ENCODE assay signal across 13 cellular contexts in genomic region chr15:41487802-41488201, GRCh38. TPM values are rescaled to one million over a fixed set of nuclear protein-coding genes. Genes with fewer than 3 reads are reported as not detected.
DNase-seq lines count a peak whose midpoint lies in the region; ATAC-seq, FAIRE-seq and TF ChIP-seq lines count a peak whose summit lies in the region.
"Had no signal": no experiment of that assay in that cellular context is flagged by ENCODE, and none has a peak within 500 bp of the region (broad histone marks: within the 10 kb centered on the region; RNA-seq: fewer than 3 reads in every experiment).

No MANE protein-coding gene starts in this region.

- H3K27ac ChIP-seq in IMR-90 (ENCODE audit: insufficient read depth, low read length), result no peak overlapping the region
- H3K27ac ChIP-seq in K562 (ENCODE audit: extremely low read depth, low read depth, low read length), result no peak overlapping the region; the same call in 2 of the 3 replicates
- H3K27ac ChIP-seq: foreskin keratinocyte had no signal

- peak overlapping the region in 1 of 2 experiments; percentile 65; a peak in 2 of 4 replicates for H4K8ac ChIP-seq in IMR-90 (ENCODE audit: low read depth in 2 of 2, low read length in 2 of 2)

- peak overlapping the region; percentile 8; the same call in 1 of the 3 replicates for H2BK15ac ChIP-seq in IMR-90 (ENCODE audit: low read depth, low read length)

- TF ChIP-seq POLR2A in IMR-90 (IDR thresholded peaks at IDR 0.05; ENCODE audit: low read depth, low read length), result no peak
- no peak for TF ChIP-seq POLR2A in K562 (conservative IDR thresholded peaks at IDR 0.05)

- 0 out of 2 replicates have a peak overlapping the region, but pooled peaks have one; percentile 4 for H3K23ac ChIP-seq in IMR-90 (ENCODE audit: low read depth, low read length)

- no peak for TF ChIP-seq EP300 in K562 (IDR thresholded peaks at IDR 0.05; ENCODE audit: low read length)

- H3K79me1 ChIP-seq in IMR-90 (ENCODE audit: low read depth in 1 of 2, low read length in 2 of 2), result peaks cover 0 to 15% of the 10 kb centered on the region in 2 experiments; a peak in 2 of 4 replicates

- peak overlapping the region; percentile 85 for H3K14ac ChIP-seq in IMR-90 (replicated peaks; ENCODE audit: low read depth, low read length)

- H3K27me3 ChIP-seq in IMR-90 (ENCODE audit: control insufficient read depth, insufficient read depth, low read length), result no peaks in the 10 kb centered on the region
- no peaks in the 10 kb centered on the region for H3K27me3 ChIP-seq in K562 (ENCODE audit: control insufficient read depth in 2 of 2, insufficient read depth in 2 of 2, low read length in 2 of 2)
- H3K27me3 ChIP-seq: foreskin keratinocyte, MG63 had no signal

- no peak overlapping the region for H3K9ac ChIP-seq in IMR-90 (ENCODE audit: low read depth, low read length)
- no peak overlapping the region for H3K9ac ChIP-seq in K562 (ENCODE audit: insufficient read depth in 1 of 2, low read depth in 2 of 2, low read length in 2 of 2)

- POLR2A ChIA-PET in IMR-90 (lab: Charles Lee; ENCODE audit: unreplicated experiment) (no interaction called here), K562 (lab: Yijun Ruan, JAX) (no interaction called here)

- H3K79me2 ChIP-seq in K562 (ENCODE audit: control insufficient read depth, insufficient read depth, low read length), result no peaks in the 10 kb centered on the region

- H3K9me3 ChIP-seq in IMR-90 (ENCODE audit: control insufficient read depth, insufficient read depth, low read length) (no peaks in the 10 kb centered on the region), K562 (replicated peaks; ENCODE audit: control insufficient read depth, insufficient read depth, low read depth, low read length) (no peaks in the 10 kb centered on the region)
- H3K9me3 ChIP-seq: MG63 had no signal

- TF ChIP-seq RAD21 in IMR-90 (IDR thresholded peaks at IDR 0.05; ENCODE audit: low read length) (no peak), K562 (CRISPR knock-in tag; conservative IDR thresholded peaks at IDR 0.05 in 1 of 2, IDR thresholded peaks at IDR 0.05 in 1 of 2) (no peak)

- H3K36me3 ChIP-seq in IMR-90 (ENCODE audit: control insufficient read depth, insufficient read depth, low read length) (peaks cover 7% of the 10 kb centered on the region), K562 (ENCODE audit: control insufficient read depth, insufficient read depth, low read length) (peaks cover 5% of the 10 kb centered on the region; the same call in 2 of the 3 replicates)
- H3K36me3 ChIP-seq: MG63 had no signal

- H2AFZ ChIP-seq in IMR-90 (replicated peaks; ENCODE audit: low read length, poor library complexity) (no peak overlapping the region), K562 (ENCODE audit: low read depth, low read length) (no peak overlapping the region)

- H3K4me3 Mint-ChIP-seq in T-helper 1 cell treated with Interleukin-12 subunit alpha and Interleukin-12 subunit beta and Interleukin-4 antibody, amounts not matched to agents 30 μg/mL and 1 μg/mL, for 36 hours, result peak overlapping the region; percentile 23
- H3K4me3 Mint-ChIP-seq in natural killer cell treated with Interleukin-12 subunit alpha and Interleukin-12 subunit beta and Interleukin-15 and Interleukin-18, amount 100 ng/mL, for 72 hours, result peak overlapping the region; percentile 7
- H3K4me3 Mint-ChIP-seq: CD14-positive monocyte, HFFc6 had no signal

- H3K18ac ChIP-seq in IMR-90 (ENCODE audit: low read depth, low read length), result no peak overlapping the region

- ATAC-seq in IMR-90 (ENCODE audit: low read depth) (no peak), K562 (no peak), HG02588 (IDR thresholded peaks at IDR 0.05; ENCODE audit: unreplicated experiment) (no peak)
- ATAC-seq in natural killer cell treated with Interleukin-12 subunit alpha and Interleukin-12 subunit beta and Interleukin-15 and Interleukin-18, amount 100 ng/mL, for 72 hours, result peak in 1 of 2 donors; percentile 41
- ATAC-seq: foreskin keratinocyte had no signal

- intact Hi-C loops in IMR-90 (cut with micrococcal nuclease) (no loop called here), K562 (cut with micrococcal nuclease) (no loop called here)

- peak overlapping the region; percentile 82 for H3K4ac ChIP-seq in IMR-90 (ENCODE audit: low read depth, low read length)

- H2BK5ac ChIP-seq in IMR-90 (ENCODE audit: low read depth, low read length, poor library complexity, severe bottlenecking), result peak overlapping the region; percentile 95

- H3K4me2 ChIP-seq in IMR-90 (ENCODE audit: low read depth, low read length) (no peak overlapping the region), K562 (ENCODE audit: insufficient read depth, low read length) (no peak overlapping the region)

- H3K36me3 Mint-ChIP-seq in T-helper 1 cell treated with Interleukin-12 subunit alpha and Interleukin-12 subunit beta and Interleukin-4 antibody, amounts not matched to agents 30 μg/mL and 1 μg/mL, for 36 hours (ENCODE audit: low read depth), result peaks cover 11% of the 10 kb centered on the region
- H3K36me3 Mint-ChIP-seq in natural killer cell treated with Interleukin-12 subunit alpha and Interleukin-12 subunit beta and Interleukin-15 and Interleukin-18, amount 100 ng/mL, for 72 hours, result no peaks in the 10 kb centered on the region

- no peak overlapping the region for H3K4me3 ChIP-seq in IMR-90 (ENCODE audit: insufficient read depth, low read depth, low read length)
- H3K4me3 ChIP-seq in K562, result no peak overlapping the region
- H3K4me3 ChIP-seq: MG63 had no signal

- H3K4me1 Mint-ChIP-seq in T-helper 1 cell treated with Interleukin-12 subunit alpha and Interleukin-12 subunit beta and Interleukin-4 antibody, amounts not matched to agents 30 μg/mL and 1 μg/mL, for 36 hours (ENCODE audit: low read depth), result peaks cover 47% of the 10 kb centered on the region
- H3K4me1 Mint-ChIP-seq in natural killer cell treated with Interleukin-12 subunit alpha and Interleukin-12 subunit beta and Interleukin-15 and Interleukin-18, amount 100 ng/mL, for 72 hours (ENCODE audit: low read depth in 2 of 2), result peaks cover 40 to 47% of the 10 kb centered on the region in 2 donors

- H2BK20ac ChIP-seq in IMR-90 (ENCODE audit: low read depth, low read length), result peak overlapping the region; percentile 32

- H4K91ac ChIP-seq in IMR-90 (ENCODE audit: insufficient read depth, low read depth, low read length), result peak overlapping the region; percentile 20; the same call in 1 of the 2 replicates

- peak; percentile 21 for DNase-seq in IMR-90
- DNase-seq in K562 (ENCODE audit: extremely low read depth in 1 of 4, low spot score in 3 of 4), result no peak
- DNase-seq in natural killer cell treated with Interleukin-12 subunit alpha and Interleukin-12 subunit beta and Interleukin-15 and Interleukin-18, amount 100 ng/mL, for 72 hours (ENCODE audit: low spot score), result no peak
- DNase-seq in NCI-H1694 (lab: John Stamatoyannopoulos, UW), result no peak
- no peak for DNase-seq in SHP77 treated with DMSO at 0.1 percent for 48 hours (lab: John Stamatoyannopoulos, UW)
- DNase-seq: foreskin keratinocyte, HFFc6, MG63, NCI-H2081 treated with DMSO at 0.1 percent for 48 hours, NCI-H748 treated with DMSO at 0.1 percent for 48 hours had no signal

- in situ Hi-C loops in IMR-90 (cut with MboI; ENCODE audit: low sequenced_read_pairs) (no loop called here), K562 (cut with MboI) (no loop called here)

- H2AK5ac ChIP-seq in IMR-90 (ENCODE audit: low read depth, low read length), result peak overlapping the region; percentile 99

- peak overlapping the region; percentile 36 for H2BK120ac ChIP-seq in IMR-90 (ENCODE audit: low read depth, low read length)

- dilution Hi-C loops in IMR-90 (cut with HindIII; ENCODE audit: low sequenced_read_pairs, unreplicated experiment), result no loop called here

- H4K20me1 ChIP-seq in IMR-90 (ENCODE audit: insufficient read depth, low read length) (no peaks in the 10 kb centered on the region), K562 (replicated peaks; ENCODE audit: control insufficient read depth, insufficient read depth, low read length) (no peaks in the 10 kb centered on the region)

- peaks cover 19% of the 10 kb centered on the region for H3K4me1 ChIP-seq in IMR-90 (ENCODE audit: control insufficient read depth, insufficient read depth, low read length)
- peaks cover 8 to 15% of the 10 kb centered on the region in 2 experiments for H3K4me1 ChIP-seq in K562 (replicated peaks in 1 of 2; ENCODE audit: control insufficient read depth in 2 of 2, insufficient read depth in 2 of 2, low read length in 2 of 2)

- no peak overlapping the region for H4K5ac ChIP-seq in IMR-90 (ENCODE audit: low read depth, low read length)

- H3K9me3 Mint-ChIP-seq in T-helper 1 cell treated with Interleukin-12 subunit alpha and Interleukin-12 subunit beta and Interleukin-4 antibody, amounts not matched to agents 30 μg/mL and 1 μg/mL, for 36 hours, result no peaks in the 10 kb centered on the region
- H3K9me3 Mint-ChIP-seq in natural killer cell treated with Interleukin-12 subunit alpha and Interleukin-12 subunit beta and Interleukin-15 and Interleukin-18, amount 100 ng/mL, for 72 hours, result no peaks in the 10 kb centered on the region
- H3K9me3 Mint-ChIP-seq: HFFc6 had no signal

- peaks cover 8% of the 10 kb centered on the region for H3K27me3 Mint-ChIP-seq in T-helper 1 cell treated with Interleukin-12 subunit alpha and Interleukin-12 subunit beta and Interleukin-4 antibody, amounts not matched to agents 30 μg/mL and 1 μg/mL, for 36 hours (ENCODE audit: low read depth)
- peaks cover 20 to 22% of the 10 kb centered on the region in 2 donors for H3K27me3 Mint-ChIP-seq in natural killer cell treated with Interleukin-12 subunit alpha and Interleukin-12 subunit beta and Interleukin-15 and Interleukin-18, amount 100 ng/mL, for 72 hours

- CTCF ChIA-PET in IMR-90 (lab: Yijun Ruan, JAX), result no interaction called here
- CTCF ChIA-PET in K562 (lab: Yijun Ruan, JAX; ENCODE audit: low intra/inter-chr PET ratio), result no interaction called here

- no peak for TF ChIP-seq CTCF in IMR-90 (conservative IDR thresholded peaks at IDR 0.05; ENCODE audit: low read depth, low read length)
- no peak for TF ChIP-seq CTCF in K562 (IDR thresholded peaks at IDR 0.05 in 2 of 3, conservative IDR thresholded peaks at IDR 0.05 in 1 of 3; ENCODE audit: insufficient read depth in 2 of 3, low read depth in 1 of 3, low read length in 3 of 3)

- H2AK9ac ChIP-seq in IMR-90 (replicated peaks; ENCODE audit: low read depth, low read length, poor library complexity), result peak overlapping the region; percentile 62

- 100% methylated on average over 2 of the region's 2 CpGs; no CpG with 5 or more reads in 1 of the 2 experiments for WGBS in IMR-90 (ENCODE audit: extremely low coverage in 2 of 2, insufficient read length in 1 of 2), 2 experiments
- 72% methylated on average over 2 of the region's 2 CpGs for WGBS in K562 (ENCODE audit: insufficient coverage, low coverage, missing lambda C conversion rate)

- H3K9me1 ChIP-seq in IMR-90 (ENCODE audit: insufficient read depth, low read length), result peaks cover 52% of the 10 kb centered on the region
- no peaks in the 10 kb centered on the region for H3K9me1 ChIP-seq in K562 (ENCODE audit: control insufficient read depth, insufficient read depth, low read length)

- no peak for FAIRE-seq in K562 (lab: Jason Lieb, UNC)

- H3K56ac ChIP-seq in IMR-90 (ENCODE audit: extremely low read depth, insufficient read depth, low read length), result no peak overlapping the region

- H3K27ac Mint-ChIP-seq in T-helper 1 cell treated with Interleukin-12 subunit alpha and Interleukin-12 subunit beta and Interleukin-4 antibody, amounts not matched to agents 30 μg/mL and 1 μg/mL, for 36 hours, result peak overlapping the region; percentile 74
- H3K27ac Mint-ChIP-seq in natural killer cell treated with Interleukin-12 subunit alpha and Interleukin-12 subunit beta and Interleukin-15 and Interleukin-18, amount 100 ng/mL, for 72 hours, result peak overlapping the region; percentile 57 to 74
- H3K27ac Mint-ChIP-seq: CD14-positive monocyte, HFFc6 had no signal

- BruUV-seq in IMR-90 (replicated peaks; lab: Mats Ljungman, UMichigan), result no TSS peak
- BruUV-seq in K562 (replicated peaks; lab: Mats Ljungman, UMichigan), result no TSS peak

RNA-seq across cellular contexts. Expression of gene ITPKA, which starts 5.9 kb away (rescaled TPM):
- 1.1 and 1.4 TPM in 2 replicates for total RNA-seq in IMR-90 (2012; rRNA removed)
- polyA plus RNA-seq in IMR-90 (2012; rRNA removed), result 1.8 and 2.2 TPM in 2 replicates
- polyA plus RNA-seq in IMR-90 (2012; cell fraction: cytosol; rRNA removed), result 3.0 and 3.1 TPM in 2 replicates
- polyA plus RNA-seq in IMR-90 (2012; cell fraction: nucleus; rRNA removed; ENCODE audit: low replicate concordance), result 3.0 and 7.3 TPM in 2 replicates
- total RNA-seq in K562 (2011; cell fraction: chromatin; rRNA removed; ENCODE audit: low replicate concordance), result 9.4 and 24.3 TPM in 2 replicates
- 24.0 and 25.1 TPM in 2 replicates for total RNA-seq in K562 (2011; cell fraction: nucleolus; rRNA removed)
- total RNA-seq in K562 (2011; cell fraction: nucleoplasm; rRNA removed), result 8.3 and 12.6 TPM in 2 replicates
- total RNA-seq in K562 (2014; rRNA removed), result 68.4 and 72.3 TPM in 2 replicates
- 2.4 and 4.5 TPM in 2 replicates for total RNA-seq in K562 (2014; rRNA removed; fragmentation: Illumina TruSeq; extraction: Trizol)
- total RNA-seq in K562 (2015; rRNA removed; fragmentation: Illumina TruSeq; extraction: Trizol), result 11.3 and 13.4 TPM in 2 replicates
- total RNA-seq in K562 (2021), result 33.3 and 35.8 TPM in 2 replicates
- 9.1 and 11.5 TPM in 2 replicates for polyA plus RNA-seq in K562 (2011; rRNA removed)
- polyA plus RNA-seq in K562 (2011; cell fraction: cytosol; rRNA removed), result 14.0 and 24.3 TPM in 2 replicates
- 19.8 and 25.1 TPM in 2 replicates for polyA plus RNA-seq in K562 (2011; cell fraction: nucleus; rRNA removed)
- polyA plus RNA-seq in K562 (2012), result 18.4 and 67.5 TPM in 2 replicates
- 4.0 and 10.5 TPM in 2 replicates for polyA plus RNA-seq in K562 (2014; fragmentation: Illumina TruSeq; extraction: Trizol)
- polyA plus RNA-seq in K562 (2014; fragmentation: Nextera tagmentation; extraction: Ambion mirVana), result under 1 TPM; 0.14 to 0.55 TPM
- 34.4 and 34.8 TPM in 2 replicates for polyA plus RNA-seq in K562 (2014; rRNA removed)
- 2.2 and 6.8 TPM in 2 replicates for polyA minus RNA-seq in K562 (2011; rRNA and poly(A)+ RNA removed)
- polyA minus RNA-seq in K562 (2011; cell fraction: cytosol; rRNA and poly(A)+ RNA removed), result 12.3 and 17.9 TPM in 2 replicates
- polyA minus RNA-seq in K562 (2011; cell fraction: nucleus; rRNA and poly(A)+ RNA removed), result 7.7 and 8.9 TPM in 2 replicates
- total RNA-seq in natural killer cell treated with Interleukin-12 subunit alpha and Interleukin-12 subunit beta and Interleukin-15 and Interleukin-18, amount 100 ng/mL, for 72 hours, result under 1 TPM in 1 of 2 donors, not detected in 1; 0.22 TPM
- polyA plus RNA-seq: CD14-positive monocyte had no signal

RNA-seq across cellular contexts. Expression of gene LTK, which starts 25.8 kb away (rescaled TPM):
- total RNA-seq in IMR-90 (2012; rRNA removed), result 0.18 and 0.28 TPM in 2 replicates
- polyA plus RNA-seq in IMR-90 (2012; rRNA removed), result 0.62 and 0.77 TPM in 2 replicates
- polyA plus RNA-seq in IMR-90 (2012; cell fraction: cytosol; rRNA removed), result 0.30 and 0.37 TPM in 2 replicates
- polyA plus RNA-seq in IMR-90 (2012; cell fraction: nucleus; rRNA removed; ENCODE audit: low replicate concordance), result 3.0 and 6.3 TPM in 2 replicates
- total RNA-seq in K562 (2011; cell fraction: chromatin; rRNA removed; ENCODE audit: low replicate concordance), result 13.3 and 30.8 TPM in 2 replicates
- 17.5 and 19.0 TPM in 2 replicates for total RNA-seq in K562 (2011; cell fraction: nucleolus; rRNA removed)
- total RNA-seq in K562 (2011; cell fraction: nucleoplasm; rRNA removed), result 14.6 and 15.8 TPM in 2 replicates
- 2.7 TPM in 2 replicates for total RNA-seq in K562 (2014; rRNA removed)
- total RNA-seq in K562 (2014; rRNA removed; fragmentation: Illumina TruSeq; extraction: Trizol), result 0.77 and 1.1 TPM in 2 replicates
- 1.8 TPM in 2 replicates for total RNA-seq in K562 (2015; rRNA removed; fragmentation: Illumina TruSeq; extraction: Trizol)
- total RNA-seq in K562 (2021), result 3.7 and 4.4 TPM in 2 replicates
- 1.7 and 2.8 TPM in 2 replicates for polyA plus RNA-seq in K562 (2011; rRNA removed)
- polyA plus RNA-seq in K562 (2011; cell fraction: cytosol; rRNA removed), result 1.7 and 2.1 TPM in 2 replicates
- polyA plus RNA-seq in K562 (2011; cell fraction: nucleus; rRNA removed), result 22.2 and 32.4 TPM in 2 replicates
- 5.2 and 20.8 TPM in 2 replicates for polyA plus RNA-seq in K562 (2012)
- 2.7 and 3.1 TPM in 2 replicates for polyA plus RNA-seq in K562 (2014; fragmentation: Illumina TruSeq; extraction: Trizol)
- polyA plus RNA-seq in K562 (2014; fragmentation: Nextera tagmentation; extraction: Ambion mirVana), result under 1 TPM; 0.25 to 0.31 TPM
- 4.3 and 4.4 TPM in 2 replicates for polyA plus RNA-seq in K562 (2014; rRNA removed)
- 0.39 and 0.70 TPM in 2 replicates for polyA minus RNA-seq in K562 (2011; rRNA and poly(A)+ RNA removed)
- 1.2 TPM in 1 of 2 replicates, not detected in the other for polyA minus RNA-seq in K562 (2011; cell fraction: cytosol; rRNA and poly(A)+ RNA removed)
- polyA minus RNA-seq in K562 (2011; cell fraction: nucleus; rRNA and poly(A)+ RNA removed), result 1.9 and 2.4 TPM in 2 replicates
- under 1 TPM in 1 of 2 donors, not detected in 1; 0.47 TPM for total RNA-seq in natural killer cell treated with Interleukin-12 subunit alpha and Interleukin-12 subunit beta and Interleukin-15 and Interleukin-18, amount 100 ng/mL, for 72 hours
- total RNA-seq: foreskin keratinocyte had no signal
- polyA plus RNA-seq: CD14-positive monocyte, foreskin keratinocyte had no signal

RNA-seq across cellular contexts. Expression of gene RPAP1, which starts 56.3 kb away (rescaled TPM):
- total RNA-seq in IMR-90 (2012; rRNA removed) (9.1 and 9.4 TPM in 2 replicates), K562 (2014; rRNA removed) (23.9 and 36.9 TPM in 2 replicates), K562 (2014; rRNA removed; fragmentation: Illumina TruSeq; extraction: Trizol) (9.4 and 10.0 TPM in 2 replicates), K562 (2015; rRNA removed; fragmentation: Illumina TruSeq; extraction: Trizol) (11.5 and 12.8 TPM in 2 replicates), K562 (2021) (61.2 and 65.7 TPM in 2 replicates)
- polyA plus RNA-seq in IMR-90 (2012; rRNA removed) (18.1 and 22.7 TPM in 2 replicates), K562 (2011; rRNA removed) (9.2 and 27.7 TPM in 2 replicates), K562 (2014; fragmentation: Illumina TruSeq; extraction: Trizol) (21.6 and 30.8 TPM in 2 replicates), K562 (2014; fragmentation: Nextera tagmentation; extraction: Ambion mirVana) (1 to 10 TPM; 6.5 to 7.0 TPM), K562 (2014; rRNA removed) (18.5 and 24.0 TPM in 2 replicates)
- polyA plus RNA-seq in IMR-90 (2012; cell fraction: cytosol; rRNA removed), result 13.5 and 18.3 TPM in 2 replicates
- 32.5 and 57.8 TPM in 2 replicates for polyA plus RNA-seq in IMR-90 (2012; cell fraction: nucleus; rRNA removed; ENCODE audit: low replicate concordance)
- 61.6 and 152 TPM in 2 replicates for total RNA-seq in K562 (2011; cell fraction: chromatin; rRNA removed; ENCODE audit: low replicate concordance)
- 73.4 and 82.2 TPM in 2 replicates for total RNA-seq in K562 (2011; cell fraction: nucleolus; rRNA removed)
- total RNA-seq in K562 (2011; cell fraction: nucleoplasm; rRNA removed), result 63.7 and 80.1 TPM in 2 replicates
- polyA plus RNA-seq in K562 (2011; cell fraction: cytosol; rRNA removed), result 11.9 and 16.1 TPM in 2 replicates
- polyA plus RNA-seq in K562 (2011; cell fraction: nucleus; rRNA removed), result 38.7 and 47.7 TPM in 2 replicates
- polyA plus RNA-seq in K562 (2012), result 40.3 and 49.0 TPM in 2 replicates
- 11.8 and 16.9 TPM in 2 replicates for polyA minus RNA-seq in K562 (2011; rRNA and poly(A)+ RNA removed)
- 18.0 and 23.9 TPM in 2 replicates for polyA minus RNA-seq in K562 (2011; cell fraction: cytosol; rRNA and poly(A)+ RNA removed)
- 21.9 and 27.0 TPM in 2 replicates for polyA minus RNA-seq in K562 (2011; cell fraction: nucleus; rRNA and poly(A)+ RNA removed)
- 10 to 100 TPM; 46.0 to 72.3 TPM for total RNA-seq in natural killer cell treated with Interleukin-12 subunit alpha and Interleukin-12 subunit beta and Interleukin-15 and Interleukin-18, amount 100 ng/mL, for 72 hours
